Comparison of ENCODE assay signal across 31 cellular contexts in the genomic region with DNA sequence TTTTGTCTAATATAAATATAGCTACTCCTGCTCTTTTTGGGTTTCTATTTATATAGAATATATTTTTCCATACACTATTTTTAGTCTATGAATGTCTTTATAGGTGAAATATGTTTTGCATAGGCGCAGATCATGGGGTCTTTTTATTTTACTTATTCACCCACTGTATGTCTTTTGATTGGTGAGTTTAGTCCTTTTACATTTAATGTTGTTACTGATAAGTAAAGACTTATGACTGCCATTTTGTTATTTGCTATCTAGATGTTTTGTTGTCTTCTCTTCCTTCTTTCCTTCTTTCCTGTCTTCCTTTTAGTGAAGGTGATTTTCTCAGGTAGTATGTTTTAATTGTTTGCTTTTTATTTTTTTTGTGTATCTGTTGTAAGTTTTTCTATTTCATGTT.
DNase-seq lines count a peak whose midpoint lies in the region; ATAC-seq, FAIRE-seq and TF ChIP-seq lines count a peak whose summit lies in the region.
"Had no signal": no experiment of that assay in that cellular context is flagged by ENCODE, and none has a peak within 500 bp of the region (broad histone marks: within the 10 kb centered on the region; RNA-seq: fewer than 3 reads in every experiment).

No MANE protein-coding gene starts in this region.

- no peaks in the 10 kb centered on the region for H4K20me1 ChIP-seq in OCI-LY7 (ENCODE audit: insufficient read depth, low read length)
- H4K20me1 ChIP-seq in K562 (replicated peaks; ENCODE audit: control insufficient read depth, insufficient read depth, low read length), result peaks cover 6% of the 10 kb centered on the region; the same call in 1 of the 2 replicates
- H4K20me1 ChIP-seq: BLaER1; BLaER1 treated with 17β-estradiol and CSF1 and Interleukin-3, amounts not matched to agents 10 nM and 100 nM had no signal

- H3K9me1 ChIP-seq in K562 (ENCODE audit: control insufficient read depth, insufficient read depth, low read length), result no peaks in the 10 kb centered on the region

- H3K4me1 ChIP-seq in OCI-LY7 (ENCODE audit: insufficient read depth, low read length, poor library complexity, severe bottlenecking), result peaks cover 26% of the 10 kb centered on the region
- no peaks in the 10 kb centered on the region for H3K4me1 ChIP-seq in K562 (replicated peaks in 1 of 2; ENCODE audit: control insufficient read depth in 2 of 2, insufficient read depth in 2 of 2, low read length in 2 of 2)
- H3K4me1 ChIP-seq: A549; BE2C; BLaER1; BLaER1 treated with 17β-estradiol and CSF1 and Interleukin-3, amounts not matched to agents 10 nM and 100 nM; Caco-2 had no signal

- in situ Hi-C loops in K562 (cut with MboI), result no loop called here

- H2AFZ ChIP-seq in OCI-LY7 (ENCODE audit: low read length), result 0 out of 2 replicates have a peak overlapping the region, but pooled peaks have one; percentile 8
- no peak overlapping the region for H2AFZ ChIP-seq in K562 (ENCODE audit: low read depth, low read length)

- H3K9ac ChIP-seq in K562 (ENCODE audit: insufficient read depth in 1 of 2, low read depth in 2 of 2, low read length in 2 of 2), result no peak overlapping the region
- H3K9ac ChIP-seq: BLaER1; BLaER1 treated with 17β-estradiol and CSF1 and Interleukin-3, amounts not matched to agents 10 nM and 100 nM had no signal

- no peak for TF ChIP-seq POLR2A in K562 (conservative IDR thresholded peaks at IDR 0.05)

- H3K4me2 ChIP-seq in OCI-LY7 (ENCODE audit: low read length) (no peak overlapping the region), K562 (ENCODE audit: insufficient read depth, low read length) (no peak overlapping the region)
- H3K4me2 ChIP-seq: A549; BLaER1; BLaER1 treated with 17β-estradiol and CSF1 and Interleukin-3, amounts not matched to agents 10 nM and 100 nM had no signal

- POLR2A ChIA-PET in OCI-LY7 (lab: Charles Lee), result interaction anchor here (0.9 to 3.4 kb wide), 2 partner anchors 12 to 14 kb away, joined by 4 to 10 read pairs; no protein-coding TSS in a partner anchor
- POLR2A ChIA-PET in K562 (lab: Yijun Ruan, JAX), result interaction anchor here (1.4 to 1.5 kb wide), 2 partner anchors 12 to 43 kb away, joined by 3 read pairs; no protein-coding TSS in a partner anchor

- no peaks in the 10 kb centered on the region for H3K9me2 ChIP-seq in OCI-LY7 (ENCODE audit: insufficient read depth, low read length)

- no peak overlapping the region for H3K4me3 ChIP-seq in OCI-LY7 (ENCODE audit: low read depth, low read length, poor library complexity, severe bottlenecking)
- H3K4me3 ChIP-seq in K562, result no peak overlapping the region
- H3K4me3 ChIP-seq: A549; BLaER1; BLaER1 treated with 17β-estradiol and CSF1 and Interleukin-3, amounts not matched to agents 10 nM and 100 nM had no signal

- H3K9me3 ChIP-seq in OCI-LY7 (ENCODE audit: low read length), result peaks cover 14% of the 10 kb centered on the region; the same call in 1 of the 2 replicates
- H3K9me3 ChIP-seq in K562 (replicated peaks; ENCODE audit: control insufficient read depth, insufficient read depth, low read depth, low read length), result no peaks in the 10 kb centered on the region
- H3K9me3 ChIP-seq: A549; BLaER1; BLaER1 treated with 17β-estradiol and CSF1 and Interleukin-3, amounts not matched to agents 10 nM and 100 nM; Caco-2 had no signal

- ATAC-seq in K562 (no peak), HG02798 (IDR thresholded peaks at IDR 0.05; ENCODE audit: poor library complexity, unreplicated experiment) (no peak)
- ATAC-seq: A549; CD8-positive, alpha-beta T cell had no signal

- CTCF ChIA-PET in OCI-LY7 (lab: Charles Lee; ENCODE audit: unreplicated experiment) (no interaction called here), K562 (lab: Yijun Ruan, JAX; ENCODE audit: low intra/inter-chr PET ratio) (no interaction called here)

- no TSS peak for BruUV-seq in OCI-LY7 (replicated peaks; lab: Mats Ljungman, UMichigan)
- no TSS peak for BruUV-seq in K562 (replicated peaks; lab: Mats Ljungman, UMichigan)

- TF ChIP-seq CTCF in OCI-LY7 (conservative IDR thresholded peaks at IDR 0.05; ENCODE audit: low read length), result no peak
- TF ChIP-seq CTCF in K562 (IDR thresholded peaks at IDR 0.05 in 2 of 3, conservative IDR thresholded peaks at IDR 0.05 in 1 of 3; ENCODE audit: insufficient read depth in 2 of 3, low read depth in 1 of 3, low read length in 3 of 3), result no peak

- no peaks in the 10 kb centered on the region; the same call in 1 of the 2 replicates for H3K36me3 ChIP-seq in OCI-LY7 (ENCODE audit: insufficient read depth, low read length)
- peaks cover 12% of the 10 kb centered on the region; the same call in 1 of the 3 replicates for H3K36me3 ChIP-seq in K562 (ENCODE audit: control insufficient read depth, insufficient read depth, low read length)
- H3K36me3 ChIP-seq: BE2C; BLaER1; BLaER1 treated with 17β-estradiol and CSF1 and Interleukin-3, amounts not matched to agents 10 nM and 100 nM had no signal

- intact Hi-C loops in OCI-LY7 (cut with micrococcal nuclease; ENCODE audit: unreplicated experiment), result loop anchor here (10.0 kb wide), 1 partner anchor 805 kb away; no protein-coding TSS in a partner anchor
- intact Hi-C loops in K562 (cut with micrococcal nuclease), result no loop called here
- intact Hi-C loops in cardiac septum (cut with DNase I), result no loop called here

- no peak for TF ChIP-seq RAD21 in K562 (CRISPR knock-in tag; conservative IDR thresholded peaks at IDR 0.05 in 1 of 2, IDR thresholded peaks at IDR 0.05 in 1 of 2)

- DNase-seq in OCI-LY7 (ENCODE audit: low spot score) (no peak), K562 (ENCODE audit: extremely low read depth in 1 of 4, low spot score in 3 of 4) (no peak), cardiac septum (ENCODE audit: low spot score) (no peak), NCI-H1436 treated with DMSO at 0.1 percent for 48 hours (lab: John Stamatoyannopoulos, UW) (no peak)
- DNase-seq: 8988T; ACHN; AML-193; BE2C; C1 segment of cervical spinal cord; Caco-2; Calu3; CD4-positive, alpha-beta memory T cell; CD4-positive, alpha-beta T cell; CD4-positive, CD25-positive, alpha-beta regulatory T cell; CD8-positive, alpha-beta memory T cell; CD8-positive, alpha-beta T cell; COR-L47; DMS 273 treated with DMSO at 0.1 percent for 48 hours; DMS53; DMS79; DMS79 treated with DMSO at 0.1 percent for 48 hours; DND-41; EL had no signal

- H3K27ac ChIP-seq in OCI-LY7 (ENCODE audit: low read depth, low read length, poor library complexity, severe bottlenecking) (no peak overlapping the region), K562 (ENCODE audit: extremely low read depth, low read depth, low read length) (no peak overlapping the region)
- H3K27ac ChIP-seq: 22Rv1; A549; BLaER1; BLaER1 treated with 17β-estradiol and CSF1 and Interleukin-3, amounts not matched to agents 10 nM and 100 nM; C4-2B had no signal

- WGBS in K562 (ENCODE audit: insufficient coverage, low coverage, missing lambda C conversion rate), result 53% methylated on average over 1 of the region's 1 CpG

- FAIRE-seq in A204.1 (lab: Jason Lieb, UNC) (peak; percentile 11), K562 (lab: Jason Lieb, UNC) (no peak)
- FAIRE-seq: A549, D721Med had no signal

- no peak for TF ChIP-seq EP300 in K562 (IDR thresholded peaks at IDR 0.05; ENCODE audit: low read length)

- H3K27me3 ChIP-seq in K562 (ENCODE audit: control insufficient read depth in 2 of 2, insufficient read depth in 2 of 2, low read length in 2 of 2), result no peaks in the 10 kb centered on the region
- H3K27me3 ChIP-seq: BE2C; BLaER1; BLaER1 treated with 17β-estradiol and CSF1 and Interleukin-3, amounts not matched to agents 10 nM and 100 nM had no signal

- H3K79me2 ChIP-seq in OCI-LY7 (ENCODE audit: insufficient read depth, low read depth, low read length) (no peaks in the 10 kb centered on the region), K562 (ENCODE audit: control insufficient read depth, insufficient read depth, low read length) (peaks cover 95% of the 10 kb centered on the region)

TF ChIP-seq in K562, 482 proteins besides CTCF, POLR2A, EP300 and RAD21:
- peak; percentile 53; the same call in 1 of the 2 replicates for TF ChIP-seq ZNF354B (CRISPR knock-in tag; IDR thresholded peaks at IDR 0.05)
- TF ChIP-seq MXI1 (IDR thresholded peaks at IDR 0.05; ENCODE audit: low read depth, low read length), result no peak
- peak; percentile 94 for TF ChIP-seq ZNF507 (tag; conservative IDR thresholded peaks at IDR 0.05)
- TF ChIP-seq GATAD2B (IDR thresholded peaks at IDR 0.05; ENCODE audit: borderline replicate concordance), result no peak
